ENCODE assay signal across 8 cellular contexts in genomic region chr21:25934771-25935224, GRCh38.
DNase-seq lines count a peak whose midpoint lies in the region; ATAC-seq and TF ChIP-seq lines count a peak whose summit lies in the region.

No MANE protein-coding gene starts in this region.

- ATAC-seq in activated naive CD4-positive, alpha-beta T cell treated with anti-CD3 and anti-CD28 coated beads, Interleukin-2, amount 50 U/mL, for 72 hours, result peak; percentile 85 to 88
- ATAC-seq in activated CD8-positive, alpha-beta T cell treated with anti-CD3 and anti-CD28 coated beads for 36 hours, result peak; percentile 56
- ATAC-seq in GM21723 (IDR thresholded peaks at IDR 0.05; ENCODE audit: unreplicated experiment) (no peak), HG03175 (IDR thresholded peaks at IDR 0.05; ENCODE audit: unreplicated experiment) (no peak)

- H3K9me3 ChIP-seq in left ventricle myocardium inferior (replicated peaks), result no peaks in the 10 kb centered on the region

- no peaks in the 10 kb centered on the region for H3K27me3 Mint-ChIP-seq in activated CD8-positive, alpha-beta T cell treated with anti-CD3 and anti-CD28 coated beads for 36 hours

- intact Hi-C loops in activated CD8-positive, alpha-beta T cell treated with anti-CD3 and anti-CD28 coated beads for 36 hours (cut with micrococcal nuclease), result no loop called here
- intact Hi-C loops in left ventricle myocardium inferior (cut with micrococcal nuclease), result no loop called here

- no peak for TF ChIP-seq CTCF in activated CD8-positive, alpha-beta T cell treated with anti-CD3 and anti-CD28 coated beads for 36 hours (IDR thresholded peaks at IDR 0.05)
- TF ChIP-seq CTCF in left ventricle myocardium inferior (IDR thresholded peaks at IDR 0.05; ENCODE audit: borderline replicate concordance), result no peak

- H3K36me3 Mint-ChIP-seq in activated naive CD4-positive, alpha-beta T cell treated with anti-CD3 and anti-CD28 coated beads, Interleukin-2, amount 50 U/mL, for 72 hours, result no peaks in the 10 kb centered on the region
- peaks cover 2% of the 10 kb centered on the region for H3K36me3 Mint-ChIP-seq in activated CD8-positive, alpha-beta T cell treated with anti-CD3 and anti-CD28 coated beads for 36 hours (ENCODE audit: low read depth)

- H3K27ac ChIP-seq in left ventricle myocardium inferior (replicated peaks), result peak overlapping the region; percentile 84

- no peak overlapping the region for H3K4me3 ChIP-seq in left ventricle myocardium inferior

- H3K4me3 Mint-ChIP-seq in activated CD8-positive, alpha-beta T cell treated with anti-CD3 and anti-CD28 coated beads for 36 hours, result no peak overlapping the region

- CTCF ChIA-PET in activated CD8-positive, alpha-beta T cell treated with anti-CD3 and anti-CD28 coated beads for 36 hours (lab: Charles Lee), result no interaction called here

- DNase-seq in activated naive CD4-positive, alpha-beta T cell treated with anti-CD3 and anti-CD28 coated beads, Interleukin-2, amount 50 U/mL, for 72 hours (ENCODE audit: low spot score in 2 of 2), result peak in 1 of 2 donors; percentile 18
- no peak for DNase-seq in activated naive CD4-positive, alpha-beta T cell (lab: John Stamatoyannopoulos, UW)
- peak; percentile 34 for DNase-seq in activated CD8-positive, alpha-beta T cell treated with anti-CD3 and anti-CD28 coated beads for 36 hours
- peak; percentile 60 for DNase-seq in left ventricle myocardium inferior
- peak; percentile 94 for DNase-seq in stromal cell of bone marrow (ENCODE audit: low read depth)
- no peak for DNase-seq in NCI-H1105 (lab: John Stamatoyannopoulos, UW)

- no peaks in the 10 kb centered on the region for H3K9me3 Mint-ChIP-seq in activated naive CD4-positive, alpha-beta T cell treated with anti-CD3 and anti-CD28 coated beads, Interleukin-2, amount 50 U/mL, for 72 hours
- no peaks in the 10 kb centered on the region for H3K9me3 Mint-ChIP-seq in activated CD8-positive, alpha-beta T cell treated with anti-CD3 and anti-CD28 coated beads for 36 hours

- peaks cover 82% of the 10 kb centered on the region for H3K4me1 ChIP-seq in left ventricle myocardium inferior

- peaks cover 6% of the 10 kb centered on the region for H3K4me1 Mint-ChIP-seq in activated CD8-positive, alpha-beta T cell treated with anti-CD3 and anti-CD28 coated beads for 36 hours (ENCODE audit: low read depth)

- no peaks in the 10 kb centered on the region for H3K27me3 ChIP-seq in left ventricle myocardium inferior (ENCODE audit: low read depth)

- H3K27ac Mint-ChIP-seq in activated naive CD4-positive, alpha-beta T cell treated with anti-CD3 and anti-CD28 coated beads, Interleukin-2, amount 50 U/mL, for 72 hours, result peak overlapping the region; percentile 38 to 68
- peak overlapping the region; percentile 58 for H3K27ac Mint-ChIP-seq in activated CD8-positive, alpha-beta T cell treated with anti-CD3 and anti-CD28 coated beads for 36 hours

- no peaks in the 10 kb centered on the region for H3K36me3 ChIP-seq in left ventricle myocardium inferior

- POLR2A ChIA-PET in activated CD8-positive, alpha-beta T cell treated with anti-CD3 and anti-CD28 coated beads for 36 hours (lab: Charles Lee), result no interaction called here

Comparison
In these comparisons a context has a peak if more than half of its experiments do, and no peak if none do; other contexts are left out.
1. ATAC-seq: peak in activated naive CD4-positive, alpha-beta T cell treated with anti-CD3 and anti-CD28 coated beads, Interleukin-2, amount 50 U/mL, for 72 hours (2 of 2) and activated CD8-positive, alpha-beta T cell treated with anti-CD3 and anti-CD28 coated beads for 36 hours (single experiment); none in GM21723 (single experiment) and HG03175 (single experiment).
2. DNase-seq: peak in activated CD8-positive, alpha-beta T cell treated with anti-CD3 and anti-CD28 coated beads for 36 hours (single experiment), left ventricle myocardium inferior (single experiment) and stromal cell of bone marrow (single experiment); none in activated naive CD4-positive, alpha-beta T cell (0 of 4) and NCI-H1105 (single experiment).